Comparison of ENCODE assay signal across 24 cellular contexts in genomic region chr1:182215797-182216196, GRCh38.
DNase-seq lines count a peak whose midpoint lies in the region; ATAC-seq, FAIRE-seq and TF ChIP-seq lines count a peak whose summit lies in the region.
"Had no signal": no experiment of that assay in that cellular context is flagged by ENCODE, and none has a peak within 500 bp of the region (broad histone marks: within the 10 kb centered on the region; RNA-seq: fewer than 3 reads in every experiment).

No MANE protein-coding gene starts in this region.

- H3K4me1 ChIP-seq in GM23248 (ENCODE audit: insufficient read depth) (peaks cover 29% of the 10 kb centered on the region), small intestine (ENCODE audit: control insufficient read depth in 2 of 2, insufficient read depth in 1 of 2, low read depth in 1 of 2, low read length in 1 of 2) (no peaks in the 10 kb centered on the region)
- H3K4me1 ChIP-seq: right atrium auricular region had no signal

- H3K36me3 ChIP-seq in GM23248 (ENCODE audit: low read depth) (no peaks in the 10 kb centered on the region), small intestine (ENCODE audit: control insufficient read depth in 2 of 2, insufficient read depth in 2 of 2, low read length in 2 of 2) (no peaks in the 10 kb centered on the region)
- H3K36me3 ChIP-seq: BLaER1 treated with 17β-estradiol and CSF1 and Interleukin-3, amounts not matched to agents 10 nM and 100 nM; esophagus muscularis mucosa; right atrium auricular region had no signal

- no peak overlapping the region for H3K9ac ChIP-seq in GM23248
- H3K9ac ChIP-seq: BLaER1 treated with 17β-estradiol and CSF1 and Interleukin-3, amounts not matched to agents 10 nM and 100 nM; KMS-11 had no signal

- no peaks in the 10 kb centered on the region for H3K9me3 ChIP-seq in GM23248 (ENCODE audit: low read depth)
- H3K9me3 ChIP-seq in small intestine (ENCODE audit: control insufficient read depth, low read depth), result no peaks in the 10 kb centered on the region
- H3K9me3 ChIP-seq: esophagus muscularis mucosa, right atrium auricular region had no signal

- no peaks in the 10 kb centered on the region for H3K79me2 ChIP-seq in GM23248 (ENCODE audit: insufficient read depth)

- no peaks in the 10 kb centered on the region for H3K36me3 Mint-ChIP-seq in Calu3 (ENCODE audit: insufficient read depth, unreplicated experiment)

- POLR2A ChIA-PET in RWPE1 (lab: Yijun Ruan, JAX; ENCODE audit: low non-redundant PET), result no interaction called here

- CTCF ChIA-PET in RWPE1 (lab: Yijun Ruan, JAX) (interaction anchor here (0.6 kb wide), 1 partner anchor 113 kb away, joined by 3 read pairs; no protein-coding TSS in a partner anchor), Calu3 (lab: Charles Lee) (no interaction called here)

- TF ChIP-seq CTCF in RWPE1 (conservative IDR thresholded peaks at IDR 0.05; ENCODE audit: low read depth), result no peak
- TF ChIP-seq CTCF in Calu3 (IDR thresholded peaks at IDR 0.05; ENCODE audit: unreplicated experiment), result no peak

- no peaks in the 10 kb centered on the region for H3K9me2 ChIP-seq in GM23248 (ENCODE audit: insufficient read depth)

- DNase-seq in GM23248 (peak; percentile 66), RWPE1 (ENCODE audit: low spot score) (peak; percentile 16), small intestine (peak; percentile 44), Calu3 (no peak), NCI-H748 (lab: John Stamatoyannopoulos, UW; ENCODE audit: unreplicated experiment) (no peak), T-helper 2 cell (no peak), pons (ENCODE audit: low spot score) (no peak)
- DNase-seq: activated CD4-positive, alpha-beta memory T cell treated with anti-CD3 and anti-CD28 coated beads, Interleukin-2, amount 10 ng/mL, durations not matched to agents 7 days and 5 days; activated T-cell treated with anti-CD3 and anti-CD28 coated beads for 4 hours; central memory CD4-positive, alpha-beta T cell; NCI-H1092 treated with DMSO at 0.1 percent for 48 hours; NCI-H2081 treated with DMSO at 0.1 percent for 48 hours; NCI-H510A; occipital lobe; stimulated activated CD8-positive, alpha-beta memory T cell treated with anti-CD3 and anti-CD28 coated beads, Interleukin-4, amount 100 ng/mL, for 48 hours; T-helper 9 cell had no signal

- H3K4me3 ChIP-seq in GM23248, result no peak overlapping the region
- no peak overlapping the region for H3K4me3 ChIP-seq in small intestine (ENCODE audit: low read depth in 1 of 2, low read length in 2 of 2)
- H3K4me3 ChIP-seq: BLaER1 treated with 17β-estradiol and CSF1 and Interleukin-3, amounts not matched to agents 10 nM and 100 nM; esophagus muscularis mucosa; GM23338; right atrium auricular region had no signal

- H3K27ac Mint-ChIP-seq in Calu3 (ENCODE audit: unreplicated experiment), result no peak overlapping the region
- H3K27ac Mint-ChIP-seq: activated CD4-positive, alpha-beta memory T cell treated with anti-CD3 and anti-CD28 coated beads, Interleukin-2, amount 10 ng/mL, durations not matched to agents 7 days and 5 days; GM23338 had no signal

- peaks cover 5% of the 10 kb centered on the region for H3K9me3 Mint-ChIP-seq in Calu3 (ENCODE audit: low read depth, unreplicated experiment)

- H3F3A ChIP-seq in GM23248 (ENCODE audit: insufficient read depth), result peaks cover 32% of the 10 kb centered on the region

- peak; percentile 31 for ATAC-seq in esophagus mucosa
- ATAC-seq: GM23338, SK-N-SH treated with all-trans-retinoic acid at 6 μM for 48 hours had no signal

- in situ Hi-C loops in GM23248 (cut with MboI), result no loop called here

- no TSS peak for BruUV-seq in Calu3 (replicated peaks; lab: Mats Ljungman, UMichigan)

- no peak overlapping the region for H2AFZ ChIP-seq in GM23248
- H2AFZ ChIP-seq: GM23338 had no signal

- no peak overlapping the region for H3K4me2 ChIP-seq in GM23248 (ENCODE audit: unreplicated experiment)
- H3K4me2 ChIP-seq: BLaER1 treated with 17β-estradiol and CSF1 and Interleukin-3, amounts not matched to agents 10 nM and 100 nM; GM23338; KMS-11 had no signal

- H3K4me3 Mint-ChIP-seq in Calu3 (ENCODE audit: low read depth, unreplicated experiment), result no peak overlapping the region
- H3K4me3 Mint-ChIP-seq: activated CD4-positive, alpha-beta memory T cell treated with anti-CD3 and anti-CD28 coated beads, Interleukin-2, amount 10 ng/mL, durations not matched to agents 7 days and 5 days; GM23338 had no signal

- intact Hi-C loops in Calu3 (cut with micrococcal nuclease; ENCODE audit: unreplicated experiment), result loop anchor here (5.0 kb wide), 1 partner anchor 182 kb away; no protein-coding TSS in a partner anchor

- FAIRE-seq in small intestine (lab: Jason Lieb, UNC), result no peak
- FAIRE-seq: RCC 7860 had no signal

- no peaks in the 10 kb centered on the region for H3K27me3 ChIP-seq in GM23248 (replicated peaks; ENCODE audit: insufficient read depth)
- no peaks in the 10 kb centered on the region for H3K27me3 ChIP-seq in small intestine (ENCODE audit: control insufficient read depth in 2 of 2, insufficient read depth in 2 of 2, low read length in 2 of 2)
- H3K27me3 ChIP-seq: BLaER1 treated with 17β-estradiol and CSF1 and Interleukin-3, amounts not matched to agents 10 nM and 100 nM; esophagus muscularis mucosa; right atrium auricular region had no signal

- peaks cover 20% of the 10 kb centered on the region for H3K4me1 Mint-ChIP-seq in Calu3 (ENCODE audit: low read depth, unreplicated experiment)
- H3K4me1 Mint-ChIP-seq: activated CD4-positive, alpha-beta memory T cell treated with anti-CD3 and anti-CD28 coated beads, Interleukin-2, amount 10 ng/mL, durations not matched to agents 7 days and 5 days; GM23338 had no signal

- no peaks in the 10 kb centered on the region for H4K20me1 ChIP-seq in GM23248 (ENCODE audit: insufficient read depth)
- H4K20me1 ChIP-seq: BLaER1 treated with 17β-estradiol and CSF1 and Interleukin-3, amounts not matched to agents 10 nM and 100 nM had no signal

- no peaks in the 10 kb centered on the region for H3K27me3 Mint-ChIP-seq in Calu3 (ENCODE audit: unreplicated experiment)

- H3K27ac ChIP-seq in GM23248 (peak overlapping the region; percentile 70), RWPE1 (no peak overlapping the region), small intestine (ENCODE audit: low read depth in 1 of 2, low read length in 1 of 2) (no peak overlapping the region)
- H3K27ac ChIP-seq: BLaER1 treated with 17β-estradiol and CSF1 and Interleukin-3, amounts not matched to agents 10 nM and 100 nM; esophagus muscularis mucosa; KMS-11; right atrium auricular region had no signal

Comparison
In these comparisons a context has a peak if more than half of its experiments do, and no peak if none do; other contexts are left out.
1. DNase-seq: peak in GM23248 (single experiment), RWPE1 (single experiment) and small intestine (single experiment); none in Calu3 (single experiment), NCI-H748 (single experiment), T-helper 2 cell (0 of 5) and pons (single experiment).